In the genomic region with DNA sequence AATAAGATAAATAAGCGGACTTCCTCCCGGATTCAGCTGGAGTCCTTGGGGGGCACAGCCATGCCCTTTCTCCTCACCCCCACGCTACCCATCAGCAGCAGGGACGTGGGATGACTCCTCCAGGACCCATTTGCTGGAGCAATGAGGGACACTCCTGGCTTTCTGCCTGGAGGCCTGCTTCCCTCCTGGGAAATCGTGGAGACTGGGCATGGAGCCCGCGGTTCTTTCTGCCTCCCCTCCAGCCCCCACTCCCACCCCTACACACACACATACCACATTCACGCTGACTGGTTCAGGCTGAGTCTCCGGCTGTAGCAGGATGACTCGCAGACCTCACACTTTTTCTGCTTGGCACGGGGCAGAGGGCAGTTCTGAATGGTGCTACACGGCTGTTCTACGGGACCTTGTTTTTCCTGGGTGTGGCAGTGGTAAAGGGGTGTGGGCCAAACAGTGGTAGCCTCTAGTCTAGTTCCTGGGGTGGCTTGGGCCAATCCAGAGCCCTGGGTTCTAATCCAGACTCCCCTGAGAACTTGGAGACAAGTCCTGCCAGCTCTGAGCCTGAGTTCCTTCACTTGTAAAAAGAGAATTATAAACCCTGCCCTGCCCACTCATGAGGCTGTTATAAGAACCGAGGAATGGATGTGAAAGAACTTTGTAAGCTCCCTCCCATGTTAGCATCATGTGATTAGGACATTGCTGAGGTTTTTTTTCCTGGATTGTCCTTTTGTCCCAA, we compare ENCODE assay signal across 11 cellular contexts.
DNase-seq lines count a peak whose midpoint lies in the region; ATAC-seq and TF ChIP-seq lines count a peak whose summit lies in the region.
"Had no signal": no experiment of that assay in that cellular context is flagged by ENCODE, and none has a peak within 500 bp of the region (broad histone marks: within the 10 kb centered on the region; RNA-seq: fewer than 3 reads in every experiment).

No MANE protein-coding gene starts in this region.

- DNase-seq in EL (peak; percentile 91), Panc1 (ENCODE audit: low read depth, low spot score) (no peak), fibroblast of the conjunctiva (ENCODE audit: low read depth) (peak; percentile 52), neural progenitor cell (ENCODE audit: low spot score) (peak; percentile 8)
- DNase-seq in stimulated activated CD8-positive, alpha-beta memory T cell treated with anti-CD3 and anti-CD28 coated beads, Interleukin-4, amount 100 ng/mL, for 48 hours: no peak
- DNase-seq: NCI-H1048 had no signal

- H3K36me3 Mint-ChIP-seq in neural progenitor cell: no peaks in the 10 kb centered on the region
- H3K36me3 Mint-ChIP-seq in activated T-helper 17 cell treated with anti-CD3 and anti-CD28 coated beads, Interleukin-2, amount 50 U/mL, for 72 hours (ENCODE audit: low read depth): no peaks in the 10 kb centered on the region

- peak overlapping the region; percentile 6 for H3K27ac Mint-ChIP-seq in neural progenitor cell
- H3K27ac Mint-ChIP-seq in activated T-helper 17 cell treated with anti-CD3 and anti-CD28 coated beads, Interleukin-2, amount 50 U/mL, for 72 hours: no peak overlapping the region
- H3K27ac Mint-ChIP-seq: activated T-cell treated with anti-CD3 and anti-CD28 coated beads, Interleukin-2, amount 50 U/mL, for 72 hours had no signal

- POLR2A ChIA-PET in Panc1 (lab: Charles Lee): no interaction called here

- in situ Hi-C loops in Panc1 (cut with HindIII; ENCODE audit: low pct_unique_long_range_greater_than_20kb, low sequenced_read_pairs): no loop called here

- intact Hi-C loops in Panc1 (cut with micrococcal nuclease; ENCODE audit: unreplicated experiment): no loop called here

- H3K9ac ChIP-seq in neural progenitor cell: no peak overlapping the region

- peak overlapping the region; percentile 35 for H3K4me3 Mint-ChIP-seq in neural progenitor cell
- H3K4me3 Mint-ChIP-seq in activated T-helper 17 cell treated with anti-CD3 and anti-CD28 coated beads, Interleukin-2, amount 50 U/mL, for 72 hours: no peak overlapping the region
- H3K4me3 Mint-ChIP-seq: activated T-cell treated with anti-CD3 and anti-CD28 coated beads, Interleukin-2, amount 50 U/mL, for 72 hours had no signal

- H3K4me3 ChIP-seq in Panc1 (ENCODE audit: low read depth in 2 of 2, low read length in 2 of 2): no peak overlapping the region
- peak overlapping the region; percentile 31 for H3K4me3 ChIP-seq in neural progenitor cell
- H3K4me3 ChIP-seq: skin epidermis had no signal

- BruUV-seq in Panc1 (replicated peaks; lab: Mats Ljungman, UMichigan): no TSS peak

- H3K4me1 Mint-ChIP-seq in neural progenitor cell: peaks cover 25% of the 10 kb centered on the region
- H3K4me1 Mint-ChIP-seq in activated T-helper 17 cell treated with anti-CD3 and anti-CD28 coated beads, Interleukin-2, amount 50 U/mL, for 72 hours: no peaks in the 10 kb centered on the region

- H3K27me3 ChIP-seq in Panc1 (ENCODE audit: control insufficient read depth, insufficient read depth, low read length) (peaks cover 17% of the 10 kb centered on the region), neural progenitor cell (no peaks in the 10 kb centered on the region)

- H3K4me2 ChIP-seq in neural progenitor cell: peak overlapping the region; percentile 73

- no peaks in the 10 kb centered on the region for H3K9me3 Mint-ChIP-seq in neural progenitor cell
- H3K9me3 Mint-ChIP-seq in activated T-helper 17 cell treated with anti-CD3 and anti-CD28 coated beads, Interleukin-2, amount 50 U/mL, for 72 hours: no peaks in the 10 kb centered on the region
- H3K9me3 Mint-ChIP-seq: activated T-cell treated with anti-CD3 and anti-CD28 coated beads, Interleukin-2, amount 50 U/mL, for 72 hours had no signal

- H3K79me2 ChIP-seq in neural progenitor cell (ENCODE audit: low read depth): no peaks in the 10 kb centered on the region

- no peaks in the 10 kb centered on the region for H3F3A ChIP-seq in neural progenitor cell (ENCODE audit: low read depth)

- peak overlapping the region; percentile 21 for H2AFZ ChIP-seq in neural progenitor cell (replicated peaks)

- H3K36me3 ChIP-seq in Panc1 (ENCODE audit: control insufficient read depth, insufficient read depth, low read length) (no peaks in the 10 kb centered on the region), neural progenitor cell (no peaks in the 10 kb centered on the region)

- H3K27me3 Mint-ChIP-seq in neural progenitor cell (ENCODE audit: insufficient read depth, low read depth): peaks cover 5% of the 10 kb centered on the region
- H3K27me3 Mint-ChIP-seq in activated T-helper 17 cell treated with anti-CD3 and anti-CD28 coated beads, Interleukin-2, amount 50 U/mL, for 72 hours: peaks cover 46% of the 10 kb centered on the region

- TF ChIP-seq CTCF in Panc1 (IDR thresholded peaks at IDR 0.05): no peak
- no peak for TF ChIP-seq CTCF in neural progenitor cell (IDR thresholded peaks at IDR 0.05)

- ATAC-seq in Panc1 (peak; percentile 42; the same call in 1 of the 2 replicates), HG02588 (IDR thresholded peaks at IDR 0.05; ENCODE audit: unreplicated experiment) (no peak), GM18909 (IDR thresholded peaks at IDR 0.05; ENCODE audit: poor library complexity, unreplicated experiment) (no peak)
- ATAC-seq in activated T-helper 17 cell treated with anti-CD3 and anti-CD28 coated beads, Interleukin-2, amount 50 U/mL, for 72 hours (replicated peaks): no peak

- H3K9me3 ChIP-seq in Panc1 (ENCODE audit: control insufficient read depth, insufficient read depth, low read depth, low read length) (no peaks in the 10 kb centered on the region), neural progenitor cell (ENCODE audit: low read depth) (no peaks in the 10 kb centered on the region)

- CTCF ChIA-PET in Panc1 (lab: Charles Lee): interaction anchor here (0.6 kb wide), 1 partner anchor 1465 kb away, joined by 3 read pairs; no protein-coding TSS in a partner anchor

- H3K27ac ChIP-seq in Panc1 (ENCODE audit: low read length) (no peak overlapping the region), neural progenitor cell (no peak overlapping the region)

- H3K4me1 ChIP-seq in Panc1 (ENCODE audit: control insufficient read depth, insufficient read depth, low read length): no peaks in the 10 kb centered on the region
- peaks cover 22% of the 10 kb centered on the region for H3K4me1 ChIP-seq in neural progenitor cell

- no peaks in the 10 kb centered on the region for H4K20me1 ChIP-seq in neural progenitor cell (ENCODE audit: low read depth)

Comparison
In these comparisons a context has a peak if more than half of its experiments do, and no peak if none do; other contexts are left out.
1. DNase-seq: peak in EL (single experiment), fibroblast of the conjunctiva (single experiment) and neural progenitor cell (single experiment); none in Panc1 (single experiment) and stimulated activated CD8-positive, alpha-beta memory T cell treated with anti-CD3 and anti-CD28 coated beads, Interleukin-4, amount 100 ng/mL, for 48 hours (single experiment).